In the genomic region with DNA sequence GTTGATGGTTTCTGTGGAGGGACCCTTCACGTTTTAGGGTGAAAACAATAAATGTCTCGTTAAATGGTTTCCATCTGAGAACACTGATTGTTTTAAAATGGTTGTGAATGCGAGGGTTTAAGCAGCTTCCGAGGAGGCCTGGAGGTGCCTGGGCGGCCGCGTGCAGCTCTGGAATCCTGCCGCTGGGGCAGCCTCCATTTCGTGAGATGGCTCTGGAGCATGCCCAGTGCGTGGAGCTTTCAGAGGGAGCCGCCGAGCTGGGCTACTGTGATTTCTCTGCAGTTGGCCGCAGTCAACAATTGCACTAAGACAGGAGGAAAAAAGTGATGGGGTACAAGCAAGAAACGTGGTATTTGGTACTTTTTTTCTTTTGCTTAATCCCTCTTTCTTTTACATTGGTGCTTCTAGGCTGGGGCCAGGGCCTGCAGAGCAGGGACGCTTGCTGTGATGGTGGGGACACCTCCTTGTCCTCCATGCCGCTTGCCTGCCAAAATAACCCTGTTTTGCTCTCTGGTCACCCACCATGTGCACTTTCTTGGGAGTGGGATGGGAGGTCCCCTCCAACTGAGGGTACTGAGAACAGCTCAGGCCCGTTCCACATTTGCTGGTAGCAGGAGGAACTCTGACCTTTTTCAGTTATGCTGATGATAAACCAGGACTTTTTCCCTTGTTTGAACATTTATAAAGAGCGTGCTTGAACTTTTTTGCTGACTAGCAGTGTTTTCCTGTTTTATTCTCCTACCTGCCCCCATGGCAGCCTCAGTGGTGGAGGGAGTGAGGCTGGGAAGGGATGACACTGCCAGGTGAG, we compare ENCODE assay signal across 10 cellular contexts. TPM values are rescaled to one million over a fixed set of nuclear protein-coding genes. Genes with fewer than 3 reads are reported as not detected.
A peak's percentile ranks its signal among the peaks of the same experiment; 100 is the strongest.
DNase-seq lines count a peak whose midpoint lies in the region; ATAC-seq and TF ChIP-seq lines count a peak whose summit lies in the region.
"Had no signal": no experiment of that assay in that cellular context is flagged by ENCODE, and none has a peak within 500 bp of the region (broad histone marks: within the 10 kb centered on the region; RNA-seq: fewer than 3 reads in every experiment).

No MANE protein-coding gene starts in this region.

- intact Hi-C loops in lower lobe of right lung (cut with DNase I), result no loop called here

- no peaks in the 10 kb centered on the region for H3K9me3 ChIP-seq in hepatocyte (ENCODE audit: low read depth)
- peaks cover 3% of the 10 kb centered on the region for H3K9me3 ChIP-seq in trophoblast cell (ENCODE audit: insufficient read depth, low read depth, low read length)
- no peaks in the 10 kb centered on the region for H3K9me3 ChIP-seq in lower lobe of right lung
- H3K9me3 ChIP-seq: MG63 had no signal

- peaks cover 45% of the 10 kb centered on the region for H3K4me1 ChIP-seq in hepatocyte (ENCODE audit: insufficient read depth)
- peaks cover 6 to 14% of the 10 kb centered on the region in 2 experiments for H3K4me1 ChIP-seq in trophoblast cell (ENCODE audit: control insufficient read depth in 1 of 2, insufficient read depth in 2 of 2, low read length in 2 of 2)
- peaks cover 30% of the 10 kb centered on the region for H3K4me1 ChIP-seq in lower lobe of right lung

- TF ChIP-seq CTCF in VCaP (conservative IDR thresholded peaks at IDR 0.05), result no peak
- peak; percentile 13 for TF ChIP-seq CTCF in hepatocyte (IDR thresholded peaks at IDR 0.05; ENCODE audit: poor library complexity)
- TF ChIP-seq CTCF in GM10248 (IDR thresholded peaks at IDR 0.05; ENCODE audit: control extremely low read depth, extremely low read depth, low read depth, missing control alignments), result no peak
- TF ChIP-seq CTCF in lower lobe of right lung (IDR thresholded peaks at IDR 0.05), result no peak

- POLR2A ChIA-PET in GM10248 (lab: Yijun Ruan, JAX), result no interaction called here

- ATAC-seq in GM19351 (IDR thresholded peaks at IDR 0.05; ENCODE audit: unreplicated experiment) (no peak), lower lobe of right lung (no peak)

- H4K20me1 ChIP-seq in hepatocyte (ENCODE audit: insufficient read depth, poor library complexity, severe bottlenecking), result peaks cover 16% of the 10 kb centered on the region

- H3K36me3 ChIP-seq in hepatocyte (replicated peaks; ENCODE audit: insufficient read depth, low read depth) (no peaks in the 10 kb centered on the region), trophoblast cell (ENCODE audit: control insufficient read depth in 1 of 2, insufficient read depth in 2 of 2, low read length in 2 of 2) (peaks cover 4 to 5% of the 10 kb centered on the region in 2 experiments), lower lobe of right lung (peaks cover 8% of the 10 kb centered on the region)
- H3K36me3 ChIP-seq: MG63 had no signal

- H3K9ac ChIP-seq in trophoblast cell (ENCODE audit: low read length), result no peak overlapping the region

- no peak overlapping the region for H2BK12ac ChIP-seq in trophoblast cell (ENCODE audit: low read length)

- H2AK5ac ChIP-seq in trophoblast cell (ENCODE audit: low read length), result no peak overlapping the region

- no peak overlapping the region for H3K23ac ChIP-seq in trophoblast cell (ENCODE audit: low read length)

- H3K27me3 ChIP-seq in hepatocyte, result no peaks in the 10 kb centered on the region
- H3K27me3 ChIP-seq in trophoblast cell (ENCODE audit: insufficient read depth, low read length), result no peaks in the 10 kb centered on the region
- no peaks in the 10 kb centered on the region for H3K27me3 ChIP-seq in lower lobe of right lung (ENCODE audit: low read depth)
- H3K27me3 ChIP-seq: MG63 had no signal

- H3K4me2 ChIP-seq in hepatocyte (peak overlapping the region; percentile 68), trophoblast cell (ENCODE audit: low read length) (no peak overlapping the region)

- DNase-seq in Ammon's horn (ENCODE audit: low spot score) (peak; percentile 61), hepatocyte (ENCODE audit: low spot score) (peak; percentile 57), trophoblast cell (peak in 1 of 2 donors; percentile 43), GM10248 (ENCODE audit: extremely low spot score) (no peak), lower lobe of right lung (no peak), NCI-H2081 (lab: John Stamatoyannopoulos, UW) (no peak)
- DNase-seq: MG63; NK-92 treated with Interleukin-12 subunit alpha and Interleukin-12 subunit beta, amount 100 ng/mL, for 24 hours had no signal

- H3K4me3 ChIP-seq in hepatocyte (no peak overlapping the region), trophoblast cell (ENCODE audit: low read depth, low read length) (no peak overlapping the region), lower lobe of right lung (no peak overlapping the region)
- H3K4me3 ChIP-seq: MG63 had no signal

- H3K27ac ChIP-seq in VCaP (peak overlapping the region; percentile 94), hepatocyte (peak overlapping the region; percentile 83), trophoblast cell (ENCODE audit: low read depth, low read length) (no peak overlapping the region), lower lobe of right lung (no peak overlapping the region)

- H3K79me2 ChIP-seq in hepatocyte (peaks cover 93% of the 10 kb centered on the region), trophoblast cell (ENCODE audit: control insufficient read depth, insufficient read depth, low read length, poor library complexity) (peaks cover 3% of the 10 kb centered on the region)

- H3K18ac ChIP-seq in trophoblast cell (ENCODE audit: low read length), result peak overlapping the region; percentile 22

- CTCF ChIA-PET in GM10248 (lab: Yijun Ruan, JAX), result interaction anchor here (0.8 to 4.2 kb wide), 4 partner anchors 8 to 45 kb away, joined by 3 to 23 read pairs (median 5); no protein-coding TSS in a partner anchor

- no peak overlapping the region for H4K8ac ChIP-seq in trophoblast cell (ENCODE audit: low read depth, low read length)

- no peaks in the 10 kb centered on the region for H3K79me1 ChIP-seq in trophoblast cell (ENCODE audit: low read length)

- no peak overlapping the region for H2BK5ac ChIP-seq in trophoblast cell (ENCODE audit: low read depth, low read length, poor library complexity)

- H3K9me2 ChIP-seq in hepatocyte (replicated peaks; ENCODE audit: insufficient read depth), result no peaks in the 10 kb centered on the region

- WGBS in hepatocyte (ENCODE audit: low lambda C conversion rate, missing lambda C conversion rate), result 48% methylated on average over 18 of the region's 18 CpGs
- no CpG with 5 or more reads among the region's 18 CpGs for WGBS in trophoblast cell (ENCODE audit: extremely low coverage, insufficient coverage, insufficient read length)

- no peak overlapping the region for H4K12ac ChIP-seq in trophoblast cell (ENCODE audit: low read depth, low read length)

- peak overlapping the region; percentile 19 for H3K14ac ChIP-seq in trophoblast cell (ENCODE audit: low read length)

- no peak overlapping the region for H2BK120ac ChIP-seq in trophoblast cell (ENCODE audit: insufficient read depth, low read length, poor library complexity)

- H4K91ac ChIP-seq in trophoblast cell (ENCODE audit: low read depth, low read length), result no peak overlapping the region

- H2AFZ ChIP-seq in hepatocyte, result peak overlapping the region; percentile 47
- H2AFZ ChIP-seq in trophoblast cell (ENCODE audit: insufficient read depth, low read length, poor library complexity), result no peak overlapping the region

- peak overlapping the region; percentile 30 for H3K4ac ChIP-seq in trophoblast cell (ENCODE audit: low read depth, low read length)

RNA-seq across cellular contexts. Expression of gene EHMT1, which starts 47.1 kb away (rescaled TPM):
- 40.6 and 46.0 TPM in 2 replicates for total RNA-seq in hepatocyte
- polyA plus RNA-seq in hepatocyte, result 47.0 and 47.7 TPM in 2 replicates
- 39.4 and 40.8 TPM in 2 replicates for polyA plus RNA-seq in trophoblast cell (2013)
- total RNA-seq in lower lobe of right lung, result 73.5 TPM

Comparison
In these comparisons a context has a peak if more than half of its experiments do, and no peak if none do; other contexts are left out.
1. DNase-seq: peak in Ammon's horn (single experiment) and hepatocyte (single experiment); none in GM10248 (single experiment), lower lobe of right lung (single experiment) and NCI-H2081 (0 of 2).
2. H3K27ac ChIP-seq: peak in VCaP (single experiment) and hepatocyte (single experiment); none in trophoblast cell (single experiment) and lower lobe of right lung (single experiment).